11 cellular contexts compared by ENCODE assay signal in the genomic region with DNA sequence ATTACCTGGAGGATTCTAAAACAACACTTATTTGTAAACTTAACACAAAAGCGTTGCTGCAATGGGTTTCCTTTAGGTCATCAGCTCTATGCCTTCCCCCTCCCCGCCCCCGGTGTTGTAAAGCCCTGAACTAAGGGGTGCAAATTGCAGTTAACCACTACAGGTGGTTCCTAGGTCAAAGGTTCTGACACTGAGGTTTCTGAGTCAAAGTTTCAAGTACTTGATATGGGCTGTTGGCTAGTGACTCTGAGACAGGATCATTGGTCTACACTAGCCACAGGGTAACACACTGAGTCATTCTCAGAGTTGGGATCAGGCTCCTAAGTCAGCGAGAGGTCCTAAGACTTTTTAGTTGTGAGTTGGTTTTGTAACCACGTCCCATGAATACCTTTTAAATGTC. TPM values are rescaled to one million over a fixed set of nuclear protein-coding genes. Genes with fewer than 3 reads are reported as not detected.
DNase-seq lines count a peak whose midpoint lies in the region; ATAC-seq, FAIRE-seq and TF ChIP-seq lines count a peak whose summit lies in the region.
"Had no signal": no experiment of that assay in that cellular context is flagged by ENCODE, and none has a peak within 500 bp of the region (broad histone marks: within the 10 kb centered on the region; RNA-seq: fewer than 3 reads in every experiment).

No MANE protein-coding gene starts in this region.

- H3K27me3 Mint-ChIP-seq in CD8-positive, alpha-beta T cell (ENCODE audit: low read depth): no peaks in the 10 kb centered on the region
- peaks cover 3% of the 10 kb centered on the region for H3K27me3 Mint-ChIP-seq in activated T-helper 1 cell treated with anti-CD3 and anti-CD28 coated beads, Interleukin-12 subunit alpha, Interleukin-12 subunit beta, Interleukin-2, Interleukin-4 antibody, amounts not matched to agents 30 ng/mL and 10 ng/mL and 1 ng/mL, durations not matched to agents 14 hours and 24 hours and 36 hours (ENCODE audit: insufficient read depth)

- ATAC-seq in CD8-positive, alpha-beta T cell: peak; percentile 40
- peak; percentile 60 for ATAC-seq in GM19324 (IDR thresholded peaks at IDR 0.05; ENCODE audit: low FRiP score, unreplicated experiment)
- ATAC-seq in HG03108 (IDR thresholded peaks at IDR 0.05; ENCODE audit: unreplicated experiment): peak; percentile 53
- ATAC-seq: sciatic nerve had no signal

- H3K36me3 ChIP-seq in CD8-positive, alpha-beta T cell (ENCODE audit: insufficient read depth, low read length): no peaks in the 10 kb centered on the region

- H3K9me3 Mint-ChIP-seq in CD8-positive, alpha-beta T cell: no peaks in the 10 kb centered on the region
- no peaks in the 10 kb centered on the region for H3K9me3 Mint-ChIP-seq in activated T-helper 1 cell treated with anti-CD3 and anti-CD28 coated beads, Interleukin-12 subunit alpha, Interleukin-12 subunit beta, Interleukin-2, Interleukin-4 antibody, amounts not matched to agents 30 ng/mL and 10 ng/mL and 1 ng/mL, durations not matched to agents 14 hours and 24 hours and 36 hours

- POLR2A ChIA-PET in CD8-positive, alpha-beta T cell (lab: Charles Lee): no interaction called here

- no peak overlapping the region for H3K4me3 Mint-ChIP-seq in CD8-positive, alpha-beta T cell
- peak overlapping the region; percentile 32 for H3K4me3 Mint-ChIP-seq in activated T-helper 1 cell treated with anti-CD3 and anti-CD28 coated beads, Interleukin-12 subunit alpha, Interleukin-12 subunit beta, Interleukin-2, Interleukin-4 antibody, amounts not matched to agents 30 ng/mL and 10 ng/mL and 1 ng/mL, durations not matched to agents 14 hours and 24 hours and 36 hours
- H3K4me3 Mint-ChIP-seq: CD14-positive monocyte had no signal

- CTCF ChIA-PET in CD8-positive, alpha-beta T cell (lab: Charles Lee): no interaction called here

- H3K27ac ChIP-seq in CD8-positive, alpha-beta T cell (ENCODE audit: low read depth, low read length): no peak overlapping the region
- H3K27ac ChIP-seq: hepatocyte had no signal

- H3K4me3 ChIP-seq in CD8-positive, alpha-beta T cell (ENCODE audit: low read depth, low read length): no peak overlapping the region
- H3K4me3 ChIP-seq in foreskin fibroblast (ENCODE audit: low read depth in 1 of 2, low read length in 2 of 2): no peak overlapping the region
- H3K4me3 ChIP-seq: hepatocyte had no signal

- H3K27ac Mint-ChIP-seq in CD8-positive, alpha-beta T cell: no peak overlapping the region
- H3K27ac Mint-ChIP-seq in activated T-helper 1 cell treated with anti-CD3 and anti-CD28 coated beads, Interleukin-12 subunit alpha, Interleukin-12 subunit beta, Interleukin-2, Interleukin-4 antibody, amounts not matched to agents 30 ng/mL and 10 ng/mL and 1 ng/mL, durations not matched to agents 14 hours and 24 hours and 36 hours: peak overlapping the region; percentile 79

- FAIRE-seq in urothelium cell line (lab: Jason Lieb, UNC): no peak

- H3K4me1 ChIP-seq in CD8-positive, alpha-beta T cell (ENCODE audit: insufficient read depth, low read length): no peaks in the 10 kb centered on the region

- no peak for TF ChIP-seq CTCF in CD8-positive, alpha-beta T cell (IDR thresholded peaks at IDR 0.05)
- no peak for TF ChIP-seq CTCF in foreskin fibroblast (IDR thresholded peaks at IDR 0.05; ENCODE audit: low read depth, low read length)

- peaks cover 11% of the 10 kb centered on the region for H3K4me1 Mint-ChIP-seq in CD8-positive, alpha-beta T cell (ENCODE audit: low read depth)
- peaks cover 39% of the 10 kb centered on the region for H3K4me1 Mint-ChIP-seq in activated T-helper 1 cell treated with anti-CD3 and anti-CD28 coated beads, Interleukin-12 subunit alpha, Interleukin-12 subunit beta, Interleukin-2, Interleukin-4 antibody, amounts not matched to agents 30 ng/mL and 10 ng/mL and 1 ng/mL, durations not matched to agents 14 hours and 24 hours and 36 hours (ENCODE audit: low read depth)

- intact Hi-C loops in CD8-positive, alpha-beta T cell (cut with DNase I, micrococcal nuclease): no loop called here
- intact Hi-C loops in activated T-helper 1 cell treated with anti-CD3 and anti-CD28 coated beads, Interleukin-12 subunit alpha, Interleukin-12 subunit beta, Interleukin-2, Interleukin-4 antibody, amounts not matched to agents 30 ng/mL and 10 ng/mL and 1 ng/mL, durations not matched to agents 14 hours and 24 hours and 36 hours (cut with micrococcal nuclease): loop anchor here (1.0 kb wide), 5 partner anchors 17 to 95 kb away; a partner anchor contains a TSS

- H3K36me3 Mint-ChIP-seq in CD8-positive, alpha-beta T cell: no peaks in the 10 kb centered on the region
- H3K36me3 Mint-ChIP-seq in activated T-helper 1 cell treated with anti-CD3 and anti-CD28 coated beads, Interleukin-12 subunit alpha, Interleukin-12 subunit beta, Interleukin-2, Interleukin-4 antibody, amounts not matched to agents 30 ng/mL and 10 ng/mL and 1 ng/mL, durations not matched to agents 14 hours and 24 hours and 36 hours (ENCODE audit: low read depth): no peaks in the 10 kb centered on the region

- DNase-seq in CD8-positive, alpha-beta T cell: no peak
- DNase-seq in activated T-helper 1 cell treated with anti-CD3 and anti-CD28 coated beads, Interleukin-12 subunit alpha, Interleukin-12 subunit beta, Interleukin-2, Interleukin-4 antibody, amounts not matched to agents 30 ng/mL and 10 ng/mL and 1 ng/mL, durations not matched to agents 14 hours and 24 hours and 36 hours (ENCODE audit: low spot score): peak; percentile 38
- no peak for DNase-seq in NCI-H748 (lab: John Stamatoyannopoulos, UW; ENCODE audit: unreplicated experiment)
- no peak for DNase-seq in foreskin fibroblast
- DNase-seq in urothelium cell line (ENCODE audit: low spot score): no peak
- DNase-seq in NCI-H226: no peak

- H3K27me3 ChIP-seq in CD8-positive, alpha-beta T cell (ENCODE audit: insufficient read depth, low read length): no peaks in the 10 kb centered on the region
- H3K27me3 ChIP-seq: hepatocyte had no signal

- H3K9me3 ChIP-seq in CD8-positive, alpha-beta T cell (ENCODE audit: low read length): no peaks in the 10 kb centered on the region

RNA-seq across cellular contexts. Expression of a gene that starts 15.4 kb away (rescaled TPM):
- under 1 TPM in 1 of 2 experiments, not detected in 1; 0.81 TPM for total RNA-seq in CD8-positive, alpha-beta T cell
- total RNA-seq in activated T-helper 1 cell treated with anti-CD3 and anti-CD28 coated beads, Interleukin-12 subunit alpha, Interleukin-12 subunit beta, Interleukin-2, Interleukin-4 antibody, amounts not matched to agents 30 ng/mL and 10 ng/mL and 1 ng/mL, durations not matched to agents 14 hours and 24 hours and 36 hours: 0.23 and 0.44 TPM in 2 replicates

RNA-seq across cellular contexts. Expression of a gene that starts 36.8 kb away (rescaled TPM):
- total RNA-seq in CD8-positive, alpha-beta T cell: not detected
- total RNA-seq in activated T-helper 1 cell treated with anti-CD3 and anti-CD28 coated beads, Interleukin-12 subunit alpha, Interleukin-12 subunit beta, Interleukin-2, Interleukin-4 antibody, amounts not matched to agents 30 ng/mL and 10 ng/mL and 1 ng/mL, durations not matched to agents 14 hours and 24 hours and 36 hours: 7.5 and 7.8 TPM in 2 replicates

RNA-seq across cellular contexts. Expression of a gene that starts 56.7 kb away (rescaled TPM):
- total RNA-seq in CD8-positive, alpha-beta T cell: under 1 TPM; 0.50 to 0.57 TPM
- total RNA-seq in activated T-helper 1 cell treated with anti-CD3 and anti-CD28 coated beads, Interleukin-12 subunit alpha, Interleukin-12 subunit beta, Interleukin-2, Interleukin-4 antibody, amounts not matched to agents 30 ng/mL and 10 ng/mL and 1 ng/mL, durations not matched to agents 14 hours and 24 hours and 36 hours: 20.9 and 21.2 TPM in 2 replicates

Comparison
In these comparisons a context has a peak if more than half of its experiments do, and no peak if none do; other contexts are left out.
1. RNA of a gene that starts 56.7 kb away (total RNA-seq): 20.9 to 21.2 TPM in activated T-helper 1 cell treated with anti-CD3 and anti-CD28 coated beads, Interleukin-12 subunit alpha, Interleukin-12 subunit beta, Interleukin-2, Interleukin-4 antibody, amounts not matched to agents 30 ng/mL and 10 ng/mL and 1 ng/mL, durations not matched to agents 14 hours and 24 hours and 36 hours; 0.50 to 0.57 TPM in CD8-positive, alpha-beta T cell; every median in the first group is over 10 times any median in the second.
2. Peak in every context shown above with its lines, with median percentiles within 50 percentile points of each other: ATAC-seq.